14 cellular contexts compared by ENCODE assay signal in the genomic region with DNA sequence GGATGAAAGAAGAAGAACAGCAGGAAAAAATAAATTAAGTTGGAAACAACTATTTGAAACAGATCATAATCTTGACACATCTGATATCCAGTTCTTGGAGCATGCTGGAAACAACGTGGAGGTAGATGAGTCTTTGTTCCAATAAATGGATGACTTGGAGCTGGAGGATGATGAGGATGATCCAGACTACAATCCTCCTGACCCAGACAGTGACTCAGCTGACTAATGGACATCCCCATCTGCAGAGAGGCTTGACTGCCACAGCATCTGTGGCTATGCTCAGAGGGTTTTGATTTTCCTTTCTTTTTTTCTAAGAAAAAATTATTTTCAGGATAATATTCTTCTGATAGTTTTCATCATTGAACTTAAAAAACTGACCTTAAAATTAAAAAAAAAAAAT.
"Had no signal": no experiment of that assay in that cellular context is flagged by ENCODE, and none has a peak within 500 bp of the region (broad histone marks: within the 10 kb centered on the region; RNA-seq: fewer than 3 reads in every experiment).

No MANE protein-coding gene starts in this region.

- H3K9me3 ChIP-seq: ascending aorta, sigmoid colon, upper lobe of left lung had no signal

- H3K27ac ChIP-seq: ascending aorta, coronary artery, sigmoid colon, upper lobe of left lung, VCaP had no signal

- DNase-seq: activated CD4-positive, alpha-beta T cell treated with anti-CD3 and anti-CD28 coated beads for 36 hours; activated CD8-positive, alpha-beta memory T cell treated with anti-CD3 and anti-CD28 coated beads, Interleukin-2, amount 50 U/mL, for 4 hours; activated CD8-positive, alpha-beta T cell treated with anti-CD3 and anti-CD28 coated beads for 36 hours; activated naive CD4-positive, alpha-beta T cell treated with Interleukin-2 at 50 U/mL for 16 hours; activated naive CD8-positive, alpha-beta T cell treated with anti-CD3 and anti-CD28 coated beads, Interleukin-2, amount 50 U/mL, for 24 hours; effector memory CD4-positive, alpha-beta T cell; sigmoid colon; stimulated activated CD4-positive, alpha-beta T cell treated with anti-CD3 and anti-CD28 coated beads, Interleukin-4, amount 100 ng/mL, for 1 hour; stimulated activated CD8-positive, alpha-beta memory T cell treated with anti-CD3 and anti-CD28 coated beads, Interleukin-4, amount 100 ng/mL, for 48 hours; T-helper 9 cell; upper lobe of left lung had no signal

- H3K27me3 ChIP-seq: ascending aorta, sigmoid colon, upper lobe of left lung had no signal

- H3K36me3 ChIP-seq: ascending aorta, sigmoid colon, upper lobe of left lung had no signal

- H3K4me1 ChIP-seq: ascending aorta had no signal

- H3K4me3 ChIP-seq: ascending aorta, coronary artery, sigmoid colon, upper lobe of left lung had no signal
